In the genomic region with DNA sequence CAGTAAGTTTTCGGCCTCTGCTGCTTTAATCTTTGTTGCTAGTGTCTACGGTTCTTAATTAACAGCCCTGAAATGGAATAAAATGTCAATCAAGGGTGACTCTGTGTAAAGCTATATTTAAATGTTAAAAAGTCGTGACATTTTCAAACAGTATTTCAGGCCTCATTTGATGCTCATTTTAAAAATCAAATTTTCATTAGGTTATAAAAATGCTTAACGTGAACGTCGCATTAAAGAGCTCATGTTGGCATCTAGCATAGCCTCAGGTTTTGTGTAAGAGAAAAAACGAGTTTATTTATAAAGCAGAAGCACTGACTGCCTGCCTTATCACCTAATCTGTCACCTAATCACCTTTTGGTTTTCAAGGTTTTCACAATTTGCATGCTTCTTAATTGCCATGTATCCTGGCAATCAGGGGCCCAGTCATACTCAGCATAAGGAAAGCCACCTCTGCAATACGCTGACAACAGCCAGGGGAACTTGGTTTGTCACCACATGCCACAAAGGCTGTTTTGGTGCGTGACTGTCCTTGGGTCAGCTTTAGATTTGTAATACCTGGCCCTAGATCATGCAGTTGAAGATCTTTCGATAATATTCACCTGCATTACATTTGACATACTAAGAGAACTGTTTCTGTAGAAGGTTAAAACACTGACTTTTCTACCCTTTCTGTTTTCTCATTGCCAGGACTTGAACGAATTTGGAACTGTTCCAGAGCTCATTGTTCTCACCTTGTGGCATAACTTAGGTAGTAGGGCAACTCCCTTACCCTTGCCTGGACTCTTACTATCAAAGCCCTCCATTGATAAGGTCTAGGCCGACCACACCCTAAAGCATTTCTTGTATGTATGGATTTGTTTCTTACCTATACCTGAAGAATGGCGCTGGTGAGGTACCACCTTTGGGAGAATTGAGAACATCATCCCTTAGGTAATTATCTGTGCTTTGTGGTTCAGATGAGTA, we compare ENCODE assay signal across 8 cellular contexts.
A peak's percentile ranks its signal among the peaks of the same experiment; 100 is the strongest.
DNase-seq lines count a peak whose midpoint lies in the region; ATAC-seq and TF ChIP-seq lines count a peak whose summit lies in the region.

No MANE protein-coding gene starts in this region.

- peaks cover 42% of the 10 kb centered on the region for H3K4me1 Mint-ChIP-seq in activated T-helper 2 cell treated with anti-CD3 and anti-CD28 coated beads, Interferon-gamma antibody, Interleukin-2, Interleukin-4, amounts not matched to agents 10 μg/mL and 5 μg/mL and 100 μg/mL, durations not matched to agents 14 hours and 24 hours and 36 hours (ENCODE audit: low read depth)

- intact Hi-C loops in activated T-helper 2 cell treated with anti-CD3 and anti-CD28 coated beads, Interferon-gamma antibody, Interleukin-2, Interleukin-4, amounts not matched to agents 10 μg/mL and 5 μg/mL and 100 μg/mL, durations not matched to agents 14 hours and 24 hours and 36 hours (cut with micrococcal nuclease), result loop anchor here (1.0 to 10.0 kb wide), 14 partner anchors 12 to 900 kb away; a partner anchor contains a TSS
- intact Hi-C loops in Right ventricle myocardium inferior (cut with DNase I), result loop anchor here (5.0 to 10.0 kb wide), 5 partner anchors 178 to 910 kb away; a partner anchor contains a TSS
- intact Hi-C loops in prostate gland (cut with DNase I), result loop anchor here (5.0 to 10.0 kb wide), 5 partner anchors 173 to 910 kb away; no protein-coding TSS in a partner anchor

- TF ChIP-seq POLR2A in prostate gland (IDR thresholded peaks at IDR 0.05), result no peak

- DNase-seq in activated T-helper 2 cell treated with anti-CD3 and anti-CD28 coated beads, Interferon-gamma antibody, Interleukin-2, Interleukin-4, amounts not matched to agents 10 μg/mL and 5 μg/mL and 100 μg/mL, durations not matched to agents 14 hours and 24 hours and 36 hours (ENCODE audit: low spot score), result peak; percentile 43
- DNase-seq in mucosa of gallbladder (ENCODE audit: low spot score), result peak; percentile 36
- no peak for DNase-seq in NCI-H2107 treated with DMSO at 0.1 percent for 48 hours (lab: John Stamatoyannopoulos, UW; ENCODE audit: unreplicated experiment)
- no peak for DNase-seq in Right ventricle myocardium inferior (ENCODE audit: missing footprints)
- no peak for DNase-seq in prostate gland (ENCODE audit: low spot score)

- peaks cover 0 to 9% (median 0%) of the 10 kb centered on the region in 11 experiments; a peak in 3 of 22 replicates for H3K27me3 ChIP-seq in BLaER1 treated with 17β-estradiol and CSF1 and Interleukin-3, amounts not matched to agents 10 nM and 100 nM
- H3K27me3 ChIP-seq in prostate gland (replicated peaks; ENCODE audit: insufficient read depth), result no peaks in the 10 kb centered on the region

- H3K27ac ChIP-seq in BLaER1 treated with 17β-estradiol and CSF1 and Interleukin-3, amounts not matched to agents 10 nM and 100 nM, result peak overlapping the region in 8 of 11 experiments; percentile 36 to 81 (median 51); a peak in 15 of 22 replicates
- peak overlapping the region in 1 of 2 donors; percentile 24 for H3K27ac ChIP-seq in prostate gland

- H3K27me3 Mint-ChIP-seq in activated T-helper 2 cell treated with anti-CD3 and anti-CD28 coated beads, Interferon-gamma antibody, Interleukin-2, Interleukin-4, amounts not matched to agents 10 μg/mL and 5 μg/mL and 100 μg/mL, durations not matched to agents 14 hours and 24 hours and 36 hours (ENCODE audit: low read depth), result no peaks in the 10 kb centered on the region

- peak overlapping the region; percentile 86 for H3K27ac Mint-ChIP-seq in activated T-helper 2 cell treated with anti-CD3 and anti-CD28 coated beads, Interferon-gamma antibody, Interleukin-2, Interleukin-4, amounts not matched to agents 10 μg/mL and 5 μg/mL and 100 μg/mL, durations not matched to agents 14 hours and 24 hours and 36 hours

- H3K36me3 Mint-ChIP-seq in activated T-helper 2 cell treated with anti-CD3 and anti-CD28 coated beads, Interferon-gamma antibody, Interleukin-2, Interleukin-4, amounts not matched to agents 10 μg/mL and 5 μg/mL and 100 μg/mL, durations not matched to agents 14 hours and 24 hours and 36 hours (ENCODE audit: low read depth), result no peaks in the 10 kb centered on the region

- H3K36me3 ChIP-seq in BLaER1 treated with 17β-estradiol and CSF1 and Interleukin-3, amounts not matched to agents 10 nM and 100 nM, result no peaks in the 10 kb centered on the region
- H3K36me3 ChIP-seq in prostate gland, result no peaks in the 10 kb centered on the region

- peaks cover 0 to 3% (median 0%) of the 10 kb centered on the region in 11 experiments; a peak in 1 of 22 replicates for H3K9me3 ChIP-seq in BLaER1 treated with 17β-estradiol and CSF1 and Interleukin-3, amounts not matched to agents 10 nM and 100 nM (replicated peaks in 1 of 11)
- no peaks in the 10 kb centered on the region for H3K9me3 ChIP-seq in prostate gland

- H3K4me3 Mint-ChIP-seq in activated T-helper 2 cell treated with anti-CD3 and anti-CD28 coated beads, Interferon-gamma antibody, Interleukin-2, Interleukin-4, amounts not matched to agents 10 μg/mL and 5 μg/mL and 100 μg/mL, durations not matched to agents 14 hours and 24 hours and 36 hours (ENCODE audit: low read depth), result peak overlapping the region; percentile 31

- H3K4me3 ChIP-seq in BLaER1 treated with 17β-estradiol and CSF1 and Interleukin-3, amounts not matched to agents 10 nM and 100 nM, result peak overlapping the region in 3 of 10 experiments; percentile 14 to 18 (median 15); a peak in 4 of 20 replicates
- no peak overlapping the region for H3K4me3 ChIP-seq in prostate gland

- 38% methylated on average over 13 of the region's 13 CpGs for WGBS in prostate gland

- peak overlapping the region in 6 of 11 experiments; percentile 11 to 65 (median 30); a peak in 7 of 22 replicates for H3K9ac ChIP-seq in BLaER1 treated with 17β-estradiol and CSF1 and Interleukin-3, amounts not matched to agents 10 nM and 100 nM

- peaks cover 0 to 6% (median 0%) of the 10 kb centered on the region in 11 experiments; a peak in 1 of 22 replicates for H4K20me1 ChIP-seq in BLaER1 treated with 17β-estradiol and CSF1 and Interleukin-3, amounts not matched to agents 10 nM and 100 nM

- H3K9me3 Mint-ChIP-seq in activated T-helper 2 cell treated with anti-CD3 and anti-CD28 coated beads, Interferon-gamma antibody, Interleukin-2, Interleukin-4, amounts not matched to agents 10 μg/mL and 5 μg/mL and 100 μg/mL, durations not matched to agents 14 hours and 24 hours and 36 hours, result no peaks in the 10 kb centered on the region

- ATAC-seq in HG03139 (IDR thresholded peaks at IDR 0.05; ENCODE audit: unreplicated experiment), result peak; percentile 6
- no peak for ATAC-seq in Right ventricle myocardium inferior
- ATAC-seq in HG02840 (IDR thresholded peaks at IDR 0.05; ENCODE audit: low FRiP score, unreplicated experiment), result no peak

- TF ChIP-seq CTCF in prostate gland (IDR thresholded peaks at IDR 0.05), result no peak

- peak overlapping the region; percentile 46 to 90 (median 79) for H3K4me2 ChIP-seq in BLaER1 treated with 17β-estradiol and CSF1 and Interleukin-3, amounts not matched to agents 10 nM and 100 nM

- peaks cover 51 to 63% (median 54%) of the 10 kb centered on the region in 10 experiments for H3K4me1 ChIP-seq in BLaER1 treated with 17β-estradiol and CSF1 and Interleukin-3, amounts not matched to agents 10 nM and 100 nM
- H3K4me1 ChIP-seq in prostate gland (replicated peaks), result no peaks in the 10 kb centered on the region

Comparison
In these comparisons a context has a peak if more than half of its experiments do, and no peak if none do; other contexts are left out.
1. DNase-seq: peak in activated T-helper 2 cell treated with anti-CD3 and anti-CD28 coated beads, Interferon-gamma antibody, Interleukin-2, Interleukin-4, amounts not matched to agents 10 μg/mL and 5 μg/mL and 100 μg/mL, durations not matched to agents 14 hours and 24 hours and 36 hours (single experiment) and mucosa of gallbladder (single experiment); none in NCI-H2107 treated with DMSO at 0.1 percent for 48 hours (single experiment), Right ventricle myocardium inferior (single experiment) and prostate gland (single experiment).